ENCODE assay signal across 8 cellular contexts in the genomic region with DNA sequence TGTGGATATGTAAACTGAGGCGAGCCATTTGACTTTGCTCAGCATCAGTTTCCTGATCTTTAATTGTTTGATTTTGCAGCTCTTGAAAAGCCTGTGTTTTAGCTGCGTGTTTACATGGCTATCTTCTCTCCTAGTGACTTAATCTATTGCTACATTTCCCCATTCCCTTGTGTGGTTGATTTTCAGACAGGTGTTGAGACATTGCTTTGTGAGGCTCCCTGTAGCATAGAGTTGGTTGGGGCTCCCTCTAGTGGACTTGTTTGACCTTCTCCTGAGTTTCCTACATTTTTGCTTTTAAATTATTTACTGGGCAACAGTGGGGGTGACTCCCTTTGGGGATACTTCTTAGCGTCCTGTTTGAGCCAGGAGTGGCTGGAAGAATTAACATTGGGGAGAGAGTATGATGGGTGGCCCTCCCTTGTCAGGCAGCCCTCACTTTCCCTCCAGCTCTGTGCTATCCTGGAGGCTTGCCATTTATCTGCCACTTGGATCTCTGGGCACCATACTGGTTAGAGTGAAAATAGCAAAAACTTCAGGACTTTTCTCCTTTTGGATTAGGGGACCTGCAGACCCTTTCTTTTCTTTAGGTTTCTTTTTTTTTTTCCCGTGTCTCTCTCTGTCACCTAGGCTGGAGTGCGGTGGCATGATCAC. TPM values are rescaled to one million over a fixed set of nuclear protein-coding genes. Genes with fewer than 3 reads are reported as not detected.
DNase-seq lines count a peak whose midpoint lies in the region; ATAC-seq and TF ChIP-seq lines count a peak whose summit lies in the region.

No MANE protein-coding gene starts in this region.

- H3K27me3 Mint-ChIP-seq in activated T-helper 2 cell treated with anti-CD3 and anti-CD28 coated beads, Interferon-gamma antibody, Interleukin-2, Interleukin-4, amounts not matched to agents 10 μg/mL and 5 μg/mL and 100 μg/mL, durations not matched to agents 14 hours and 24 hours and 36 hours (ENCODE audit: low read depth), result peaks cover 10% of the 10 kb centered on the region

- no peaks in the 10 kb centered on the region for H3K4me1 ChIP-seq in foreskin keratinocyte
- no peaks in the 10 kb centered on the region for H3K4me1 ChIP-seq in upper lobe of right lung

- peaks cover 2% of the 10 kb centered on the region for H3K4me1 Mint-ChIP-seq in activated T-helper 2 cell treated with anti-CD3 and anti-CD28 coated beads, Interferon-gamma antibody, Interleukin-2, Interleukin-4, amounts not matched to agents 10 μg/mL and 5 μg/mL and 100 μg/mL, durations not matched to agents 14 hours and 24 hours and 36 hours (ENCODE audit: low read depth)

- peak; percentile 81 for ATAC-seq in foreskin keratinocyte
- ATAC-seq in omental fat pad (ENCODE audit: low FRiP score), result peak; percentile 86
- ATAC-seq in upper lobe of right lung, result peak; percentile 95

- intact Hi-C loops in activated T-helper 2 cell treated with anti-CD3 and anti-CD28 coated beads, Interferon-gamma antibody, Interleukin-2, Interleukin-4, amounts not matched to agents 10 μg/mL and 5 μg/mL and 100 μg/mL, durations not matched to agents 14 hours and 24 hours and 36 hours (cut with micrococcal nuclease), result loop anchor here (1.0 to 2.0 kb wide), 3 partner anchors 52 to 132 kb away; no protein-coding TSS in a partner anchor
- intact Hi-C loops in upper lobe of right lung (cut with DNase I), result no loop called here

- H3K27ac ChIP-seq in foreskin keratinocyte (no peak overlapping the region), upper lobe of right lung (no peak overlapping the region)

- H3K4me3 ChIP-seq in upper lobe of right lung, result no peak overlapping the region

- H3K27ac Mint-ChIP-seq in activated T-helper 2 cell treated with anti-CD3 and anti-CD28 coated beads, Interferon-gamma antibody, Interleukin-2, Interleukin-4, amounts not matched to agents 10 μg/mL and 5 μg/mL and 100 μg/mL, durations not matched to agents 14 hours and 24 hours and 36 hours, result no peak overlapping the region

- no peaks in the 10 kb centered on the region for H3K36me3 ChIP-seq in upper lobe of right lung

- H3K27me3 ChIP-seq in foreskin keratinocyte (peaks cover 4% of the 10 kb centered on the region), upper lobe of right lung (no peaks in the 10 kb centered on the region)

- TF ChIP-seq CTCF in GM20000 (IDR thresholded peaks at IDR 0.05; ENCODE audit: extremely low read depth, missing control alignments) (peak; percentile 15), foreskin keratinocyte (conservative IDR thresholded peaks at IDR 0.05) (peak; percentile 95), omental fat pad (IDR thresholded peaks at IDR 0.05) (peak in 1 of 3 donors; percentile 1), upper lobe of right lung (IDR thresholded peaks at IDR 0.05) (peak; percentile 84)

- no peaks in the 10 kb centered on the region for H3K9me3 ChIP-seq in upper lobe of right lung

- H3K36me3 Mint-ChIP-seq in activated T-helper 2 cell treated with anti-CD3 and anti-CD28 coated beads, Interferon-gamma antibody, Interleukin-2, Interleukin-4, amounts not matched to agents 10 μg/mL and 5 μg/mL and 100 μg/mL, durations not matched to agents 14 hours and 24 hours and 36 hours (ENCODE audit: low read depth), result no peaks in the 10 kb centered on the region

- no peak overlapping the region for H3K4me3 Mint-ChIP-seq in activated T-helper 2 cell treated with anti-CD3 and anti-CD28 coated beads, Interferon-gamma antibody, Interleukin-2, Interleukin-4, amounts not matched to agents 10 μg/mL and 5 μg/mL and 100 μg/mL, durations not matched to agents 14 hours and 24 hours and 36 hours (ENCODE audit: low read depth)

- H3K9me3 Mint-ChIP-seq in activated T-helper 2 cell treated with anti-CD3 and anti-CD28 coated beads, Interferon-gamma antibody, Interleukin-2, Interleukin-4, amounts not matched to agents 10 μg/mL and 5 μg/mL and 100 μg/mL, durations not matched to agents 14 hours and 24 hours and 36 hours, result no peaks in the 10 kb centered on the region

- DNase-seq in AG20443 (ENCODE audit: low spot score) (peak; percentile 83), GM20000 (ENCODE audit: low spot score) (peak; percentile 87), MV-4-11 (lab: John Stamatoyannopoulos, UW) (peak; percentile 88), SHP77 (lab: John Stamatoyannopoulos, UW) (peak; percentile 76 to 79), foreskin keratinocyte (peak; percentile 40 to 74), omental fat pad (ENCODE audit: low spot score) (no peak), upper lobe of right lung (peak; percentile 23)
- peak; percentile 52 for DNase-seq in activated T-helper 2 cell treated with anti-CD3 and anti-CD28 coated beads, Interferon-gamma antibody, Interleukin-2, Interleukin-4, amounts not matched to agents 10 μg/mL and 5 μg/mL and 100 μg/mL, durations not matched to agents 14 hours and 24 hours and 36 hours (ENCODE audit: low spot score)

RNA-seq across cellular contexts. Expression of a gene that starts 9.2 kb away (rescaled TPM):
- total RNA-seq in activated T-helper 2 cell treated with anti-CD3 and anti-CD28 coated beads, Interferon-gamma antibody, Interleukin-2, Interleukin-4, amounts not matched to agents 10 μg/mL and 5 μg/mL and 100 μg/mL, durations not matched to agents 14 hours and 24 hours and 36 hours, result 38.6 and 39.6 TPM in 2 replicates
- total RNA-seq in foreskin keratinocyte (22.8 and 26.1 TPM in 2 replicates), omental fat pad (10 to 100 TPM; 12.9 to 26.6 (median 20.9) TPM), upper lobe of right lung (30.0 TPM)
- 4.8 and 5.1 TPM in 2 replicates for polyA plus RNA-seq in foreskin keratinocyte

RNA-seq across cellular contexts. Expression of a gene that starts 11.7 kb away (rescaled TPM):
- total RNA-seq in activated T-helper 2 cell treated with anti-CD3 and anti-CD28 coated beads, Interferon-gamma antibody, Interleukin-2, Interleukin-4, amounts not matched to agents 10 μg/mL and 5 μg/mL and 100 μg/mL, durations not matched to agents 14 hours and 24 hours and 36 hours, result 0.48 and 0.57 TPM in 2 replicates
- total RNA-seq in foreskin keratinocyte (not detected in 2 replicates), omental fat pad (10 to 100 TPM in 1 of 4 donors, 1 to 10 TPM in 2, not detected in 1; 1.3 to 11.7 (median 1.4) TPM), upper lobe of right lung (0.81 TPM)
- not detected in 2 replicates for polyA plus RNA-seq in foreskin keratinocyte

RNA-seq across cellular contexts. Expression of a gene that starts 28.4 kb away (rescaled TPM):
- total RNA-seq in activated T-helper 2 cell treated with anti-CD3 and anti-CD28 coated beads, Interferon-gamma antibody, Interleukin-2, Interleukin-4, amounts not matched to agents 10 μg/mL and 5 μg/mL and 100 μg/mL, durations not matched to agents 14 hours and 24 hours and 36 hours, result 26.4 and 31.6 TPM in 2 replicates
- total RNA-seq in foreskin keratinocyte (9.9 and 12.6 TPM in 2 replicates), omental fat pad (10 to 100 TPM in 3 of 4 donors, 1 to 10 TPM in 1; 7.9 to 26.0 (median 14.7) TPM), upper lobe of right lung (17.7 TPM)
- polyA plus RNA-seq in foreskin keratinocyte, result 6.5 and 7.3 TPM in 2 replicates

RNA-seq across cellular contexts. Expression of a gene that starts 48.1 kb away (rescaled TPM):
- 0.11 and 0.16 TPM in 2 replicates for total RNA-seq in activated T-helper 2 cell treated with anti-CD3 and anti-CD28 coated beads, Interferon-gamma antibody, Interleukin-2, Interleukin-4, amounts not matched to agents 10 μg/mL and 5 μg/mL and 100 μg/mL, durations not matched to agents 14 hours and 24 hours and 36 hours
- total RNA-seq in foreskin keratinocyte, result 0.46 and 0.51 TPM in 2 replicates
- polyA plus RNA-seq in foreskin keratinocyte, result 0.27 and 0.34 TPM in 2 replicates
- total RNA-seq in omental fat pad, result under 1 TPM in 2 of 4 donors, not detected in 2; 0.09 to 0.32 TPM
- 0.14 TPM for total RNA-seq in upper lobe of right lung
